8 cellular contexts compared by ENCODE assay signal in genomic region chr22:40855104-40855959, GRCh38. TPM values are rescaled to one million over a fixed set of nuclear protein-coding genes. Genes with fewer than 3 reads are reported as not detected.
DNase-seq lines count a peak whose midpoint lies in the region; TF ChIP-seq lines count a peak whose summit lies in the region.

No MANE protein-coding gene starts in this region.

- CTCF ChIA-PET in activated CD4-positive, alpha-beta memory T cell treated with anti-CD3 and anti-CD28 coated beads, Interleukin-2, amount 10 ng/mL, durations not matched to agents 7 days and 5 days (lab: Charles Lee), result interaction anchor here (1.0 to 2.0 kb wide), 2 partner anchors 24 to 172 kb away, joined by 3 to 11 read pairs; no protein-coding TSS in a partner anchor

- peak overlapping the region; percentile 91 for H3K9ac ChIP-seq in HUES48 (ENCODE audit: low read depth, low read length)
- no peak overlapping the region for H3K9ac ChIP-seq in rectal smooth muscle tissue (ENCODE audit: low read length)

- H3K9me3 ChIP-seq in HUES48 (ENCODE audit: control insufficient read depth, insufficient read depth, low read length), result no peaks in the 10 kb centered on the region

- peaks cover 53% of the 10 kb centered on the region for H3K4me1 Mint-ChIP-seq in activated CD4-positive, alpha-beta memory T cell treated with anti-CD3 and anti-CD28 coated beads, Interleukin-2, amount 10 ng/mL, durations not matched to agents 7 days and 5 days

- no peaks in the 10 kb centered on the region for H3K27me3 Mint-ChIP-seq in activated CD4-positive, alpha-beta memory T cell treated with anti-CD3 and anti-CD28 coated beads, Interleukin-2, amount 10 ng/mL, durations not matched to agents 7 days and 5 days

- H3K4me3 Mint-ChIP-seq in activated CD4-positive, alpha-beta memory T cell treated with anti-CD3 and anti-CD28 coated beads, Interleukin-2, amount 10 ng/mL, durations not matched to agents 7 days and 5 days, result peak overlapping the region; percentile 95

- peaks cover 34% of the 10 kb centered on the region for H3K36me3 ChIP-seq in HUES48 (ENCODE audit: control insufficient read depth, insufficient read depth, low read length)
- peaks cover 2% of the 10 kb centered on the region for H3K36me3 ChIP-seq in rectal smooth muscle tissue (ENCODE audit: control insufficient read depth, insufficient read depth, low read length)

- H3K27me3 ChIP-seq in HUES48 (ENCODE audit: control insufficient read depth, insufficient read depth, low read length) (no peaks in the 10 kb centered on the region), rectal smooth muscle tissue (ENCODE audit: control insufficient read depth, insufficient read depth, low read length) (no peaks in the 10 kb centered on the region)

- H3K27ac Mint-ChIP-seq in activated CD4-positive, alpha-beta memory T cell treated with anti-CD3 and anti-CD28 coated beads, Interleukin-2, amount 10 ng/mL, durations not matched to agents 7 days and 5 days, result peak overlapping the region; percentile 99

- H3K27ac ChIP-seq in HUES48 (ENCODE audit: low read depth, low read length), result peak overlapping the region; percentile 97
- H3K27ac ChIP-seq in rectal smooth muscle tissue (ENCODE audit: low read depth, low read length), result peak overlapping the region; percentile 94

- no peak for TF ChIP-seq CTCF in foreskin fibroblast (IDR thresholded peaks at IDR 0.05; ENCODE audit: low read depth, low read length)

- POLR2A ChIA-PET in activated CD4-positive, alpha-beta memory T cell treated with anti-CD3 and anti-CD28 coated beads, Interleukin-2, amount 10 ng/mL, durations not matched to agents 7 days and 5 days (lab: Charles Lee), result interaction anchor here (0.7 to 4.3 kb wide), 6 partner anchors 12 to 591 kb away, joined by 3 to 31 read pairs (median 8); partner anchors contain the start of genes RBX1, SLC25A17 and TOB2

- H3K4me3 ChIP-seq in HUES48 (ENCODE audit: low read depth, low read length) (peak overlapping the region; percentile 91), foreskin fibroblast (ENCODE audit: low read depth in 1 of 2, low read length in 2 of 2) (peak overlapping the region; percentile 87 to 97), rectal smooth muscle tissue (ENCODE audit: low read length) (peak overlapping the region; percentile 99)

- no peaks in the 10 kb centered on the region for H3K9me3 Mint-ChIP-seq in activated CD4-positive, alpha-beta memory T cell treated with anti-CD3 and anti-CD28 coated beads, Interleukin-2, amount 10 ng/mL, durations not matched to agents 7 days and 5 days

- H3K36me3 Mint-ChIP-seq in activated CD4-positive, alpha-beta memory T cell treated with anti-CD3 and anti-CD28 coated beads, Interleukin-2, amount 10 ng/mL, durations not matched to agents 7 days and 5 days (ENCODE audit: low read depth), result peaks cover 9% of the 10 kb centered on the region

- H3K4me1 ChIP-seq in HUES48 (ENCODE audit: control insufficient read depth, insufficient read depth, low read length), result peaks cover 28% of the 10 kb centered on the region
- H3K4me1 ChIP-seq in rectal smooth muscle tissue (ENCODE audit: control insufficient read depth, insufficient read depth, low read length), result peaks cover 23% of the 10 kb centered on the region

- peak; percentile 11 for DNase-seq in AG20443 (ENCODE audit: low spot score)
- no peak for DNase-seq in activated CD4-positive, alpha-beta memory T cell treated with anti-CD3 and anti-CD28 coated beads, Interleukin-2, amount 10 ng/mL, durations not matched to agents 7 days and 5 days
- peak in 1 of 2 donors; percentile 39 for DNase-seq in foreskin fibroblast
- DNase-seq in COLO668 (lab: John Stamatoyannopoulos, UW; ENCODE audit: unreplicated experiment), result no peak
- no peak for DNase-seq in hippocampal formation (lab: John Stamatoyannopoulos, UW)
- DNase-seq in foreskin melanocyte, result no peak

RNA-seq across cellular contexts. Expression of gene ST13, which starts 1.1 kb away (rescaled TPM):
- total RNA-seq in activated CD4-positive, alpha-beta memory T cell treated with anti-CD3 and anti-CD28 coated beads, Interleukin-2, amount 10 ng/mL, durations not matched to agents 7 days and 5 days, result 100 to 1,000 TPM; 138 to 142 TPM

RNA-seq across cellular contexts. Expression of gene XPNPEP3, which starts 1.6 kb away (rescaled TPM):
- total RNA-seq in activated CD4-positive, alpha-beta memory T cell treated with anti-CD3 and anti-CD28 coated beads, Interleukin-2, amount 10 ng/mL, durations not matched to agents 7 days and 5 days, result 10 to 100 TPM; 11.3 to 13.2 TPM

RNA-seq across cellular contexts. Expression of gene DNAJB7, which starts 6.6 kb away (rescaled TPM):
- total RNA-seq in activated CD4-positive, alpha-beta memory T cell treated with anti-CD3 and anti-CD28 coated beads, Interleukin-2, amount 10 ng/mL, durations not matched to agents 7 days and 5 days, result not detected

RNA-seq across cellular contexts. Expression of gene SLC25A17, which starts 36.2 kb away (rescaled TPM):
- total RNA-seq in activated CD4-positive, alpha-beta memory T cell treated with anti-CD3 and anti-CD28 coated beads, Interleukin-2, amount 10 ng/mL, durations not matched to agents 7 days and 5 days, result 10 to 100 TPM; 17.1 to 17.5 TPM
